ENCODE assay signal across 21 cellular contexts in the genomic region with DNA sequence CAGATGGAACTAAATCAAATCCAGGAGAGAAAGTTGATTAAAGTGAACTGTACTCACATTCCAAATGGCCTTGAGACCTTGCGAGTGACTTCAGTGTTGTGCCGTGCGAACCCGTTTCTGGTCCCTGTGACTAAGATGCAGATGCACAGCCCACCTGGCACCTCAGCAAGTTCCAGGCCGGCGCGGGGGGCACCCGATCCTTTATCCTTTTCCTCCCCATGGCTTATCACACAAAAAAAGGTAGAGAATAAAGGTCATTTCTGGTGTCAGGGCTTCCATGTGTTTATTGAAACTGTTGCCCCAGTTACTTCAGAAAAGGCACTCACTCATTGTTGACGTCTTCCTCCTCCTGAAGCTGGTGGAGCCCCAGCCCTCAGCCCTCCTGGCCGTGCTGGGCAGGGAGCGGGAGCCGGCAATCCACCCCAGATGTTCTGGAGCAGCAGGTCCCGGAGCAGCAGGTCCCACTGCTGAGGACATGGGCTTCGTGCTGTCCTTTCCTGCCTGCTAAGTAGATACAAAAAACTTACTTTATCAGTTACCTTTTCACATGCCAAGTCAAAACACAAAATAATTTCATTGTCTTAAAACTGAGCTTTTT. TPM values are rescaled to one million over a fixed set of nuclear protein-coding genes. Genes with fewer than 3 reads are reported as not detected.
DNase-seq lines count a peak whose midpoint lies in the region; ATAC-seq, FAIRE-seq and TF ChIP-seq lines count a peak whose summit lies in the region.
"Had no signal": no experiment of that assay in that cellular context is flagged by ENCODE, and none has a peak within 500 bp of the region (broad histone marks: within the 10 kb centered on the region; RNA-seq: fewer than 3 reads in every experiment).

No MANE protein-coding gene starts in this region.

- peak overlapping the region in 6 of 10 donors; percentile 14 to 84 (median 64) for H3K27ac Mint-ChIP-seq in naive thymus-derived CD8-positive, alpha-beta T cell
- H3K27ac Mint-ChIP-seq in stimulated activated naive B cell treated with anti-CD40 and anti-IgM and Interleukin-4, amounts not matched to agents 10 μg/mL and 1 μg/mL and 100 μg/mL, for 72 hours = peak overlapping the region; percentile 20

- H3K79me2 ChIP-seq in mammary epithelial cell (ENCODE audit: insufficient read depth, low read length) = peaks cover 87% of the 10 kb centered on the region

- CTCF ChIA-PET in mammary epithelial cell (lab: Charles Lee; ENCODE audit: low non-redundant PET) = no interaction called here

- H3K9ac ChIP-seq in mammary epithelial cell (ENCODE audit: insufficient read depth, low read length) = no peak overlapping the region
- H3K9ac ChIP-seq in endocrine pancreas (ENCODE audit: control insufficient read depth, insufficient read depth, low read length) = peak overlapping the region; percentile 4

- H3K4me3 ChIP-seq in mammary epithelial cell (replicated peaks in 1 of 3; ENCODE audit: insufficient read depth in 1 of 3, low read depth in 2 of 3, low read length in 3 of 3) = no peak overlapping the region
- H3K4me3 ChIP-seq in breast epithelium = no peak overlapping the region
- H3K4me3 ChIP-seq in endocrine pancreas (ENCODE audit: control insufficient read depth, insufficient read depth, low read length) = no peak overlapping the region

- no peaks in the 10 kb centered on the region for H4K20me1 ChIP-seq in mammary epithelial cell (ENCODE audit: insufficient read depth, low read length)

- H3K4me1 Mint-ChIP-seq in naive thymus-derived CD8-positive, alpha-beta T cell = peaks cover 0 to 16% (median 6%) of the 10 kb centered on the region in 4 donors
- H3K4me1 Mint-ChIP-seq in stimulated activated naive B cell treated with anti-CD40 and anti-IgM and Interleukin-4, amounts not matched to agents 10 μg/mL and 1 μg/mL and 100 μg/mL, for 72 hours = peaks cover 0 to 4% of the 10 kb centered on the region in 2 donors

- peaks cover 0 to 5% (median 0%) of the 10 kb centered on the region in 9 donors for H3K9me3 Mint-ChIP-seq in naive thymus-derived CD8-positive, alpha-beta T cell
- H3K9me3 Mint-ChIP-seq in stimulated activated naive B cell treated with anti-CD40 and anti-IgM and Interleukin-4, amounts not matched to agents 10 μg/mL and 1 μg/mL and 100 μg/mL, for 72 hours = peaks cover 3 to 7% of the 10 kb centered on the region in 2 donors
- H3K9me3 Mint-ChIP-seq: CD8-positive, alpha-beta T cell had no signal

- no peak for TF ChIP-seq CTCF in mammary epithelial cell (conservative IDR thresholded peaks at IDR 0.05 in 1 of 2, IDR thresholded peaks at IDR 0.05 in 1 of 2; ENCODE audit: extremely low read depth in 1 of 2, insufficient read depth in 1 of 2, low read depth in 1 of 2, low read length in 2 of 2)
- no peak for TF ChIP-seq CTCF in breast epithelium (IDR thresholded peaks at IDR 0.05)

- in situ Hi-C loops in mammary epithelial cell (cut with MboI; ENCODE audit: low sequenced_read_pairs in 2 of 2) = no loop called here

- 84% methylated on average over 10 of the region's 14 CpGs for WGBS in mammary epithelial cell (ENCODE audit: low coverage, missing lambda C conversion rate)

- H3K4me2 ChIP-seq in mammary epithelial cell (ENCODE audit: insufficient read depth, low read depth, low read length) = peak overlapping the region; percentile 62

- no peak for TF ChIP-seq POLR2A in breast epithelium (IDR thresholded peaks at IDR 0.05)
- TF ChIP-seq POLR2A in H54 (IDR thresholded peaks at IDR 0.05; ENCODE audit: low read depth, low read length) = no peak

- FAIRE-seq in H54 (lab: Jason Lieb, UNC) = no peak

- H3K4me1 ChIP-seq in mammary epithelial cell (ENCODE audit: insufficient read depth, low read length) = peaks cover 10% of the 10 kb centered on the region
- H3K4me1 ChIP-seq in breast epithelium = no peaks in the 10 kb centered on the region
- H3K4me1 ChIP-seq in endocrine pancreas (ENCODE audit: control insufficient read depth, insufficient read depth, low read length) = no peaks in the 10 kb centered on the region
- H3K4me1 ChIP-seq: BE2C had no signal

- dilution Hi-C loops in mammary epithelial cell (cut with HindIII; ENCODE audit: low sequenced_read_pairs) = loop anchor here (5.0 kb wide), 1 partner anchor 65 kb away; no protein-coding TSS in a partner anchor

- H3K36me3 Mint-ChIP-seq in naive thymus-derived CD8-positive, alpha-beta T cell = peaks cover 10 to 41% (median 15%) of the 10 kb centered on the region in 3 donors
- H3K36me3 Mint-ChIP-seq in stimulated activated naive B cell treated with anti-CD40 and anti-IgM and Interleukin-4, amounts not matched to agents 10 μg/mL and 1 μg/mL and 100 μg/mL, for 72 hours = peaks cover 23 to 39% of the 10 kb centered on the region in 2 donors

- DNase-seq in mammary epithelial cell = no peak
- DNase-seq in breast epithelium (ENCODE audit: low spot score in 2 of 2) = no peak
- DNase-seq in naive thymus-derived CD8-positive, alpha-beta T cell = no peak
- no peak for DNase-seq in stimulated activated naive B cell treated with anti-CD40 and anti-IgM and Interleukin-4, amounts not matched to agents 10 μg/mL and 1 μg/mL and 100 μg/mL, for 72 hours
- no peak for DNase-seq in NCI-H345 (lab: John Stamatoyannopoulos, UW)
- no peak for DNase-seq in H54 (ENCODE audit: insufficient read length, low spot score)
- DNase-seq in NCI-H1417 (lab: John Stamatoyannopoulos, UW) = no peak
- DNase-seq: 8988T; BE2C; CD8-positive, alpha-beta T cell; Kasumi-1; MM.1S; NCI-H1092 treated with DMSO at 0.1 percent for 48 hours; NCI-H1930; NCI-H2171; NCI-H748 treated with DMSO at 0.1 percent for 48 hours; OCI-M1; RPMI8226 had no signal

- H3K27me3 ChIP-seq in mammary epithelial cell (ENCODE audit: insufficient read depth, low read length) = no peaks in the 10 kb centered on the region
- no peaks in the 10 kb centered on the region for H3K27me3 ChIP-seq in breast epithelium
- no peaks in the 10 kb centered on the region for H3K27me3 ChIP-seq in endocrine pancreas (ENCODE audit: control insufficient read depth, insufficient read depth, low read length)
- H3K27me3 ChIP-seq: BE2C had no signal

- H2AFZ ChIP-seq in mammary epithelial cell (ENCODE audit: low read depth, low read length) = no peak overlapping the region

- H3K36me3 ChIP-seq in mammary epithelial cell (ENCODE audit: insufficient read depth, low read length) (peaks cover 2% of the 10 kb centered on the region), breast epithelium (no peaks in the 10 kb centered on the region), endocrine pancreas (ENCODE audit: control insufficient read depth, insufficient read depth, low read length) (no peaks in the 10 kb centered on the region)

- H3K27ac ChIP-seq in mammary epithelial cell (ENCODE audit: insufficient read depth, low read depth, low read length) (no peak overlapping the region), breast epithelium (no peak overlapping the region)

- POLR2A ChIA-PET in naive thymus-derived CD8-positive, alpha-beta T cell (lab: Charles Lee) = no interaction called here

- H3K4me3 Mint-ChIP-seq in naive thymus-derived CD8-positive, alpha-beta T cell = no peak overlapping the region
- no peak overlapping the region for H3K4me3 Mint-ChIP-seq in stimulated activated naive B cell treated with anti-CD40 and anti-IgM and Interleukin-4, amounts not matched to agents 10 μg/mL and 1 μg/mL and 100 μg/mL, for 72 hours
- H3K4me3 Mint-ChIP-seq: CD8-positive, alpha-beta T cell; IgD-negative memory B cell had no signal

- intact Hi-C loops in mammary epithelial cell (cut with micrococcal nuclease) (no loop called here), breast epithelium (cut with DNase I; ENCODE audit: low total_unique reads) (no loop called here)

- no peak for ATAC-seq in naive thymus-derived CD8-positive, alpha-beta T cell
- ATAC-seq in stimulated activated naive B cell treated with anti-CD40 and anti-IgM and Interleukin-4, amounts not matched to agents 10 μg/mL and 1 μg/mL and 100 μg/mL, for 72 hours (replicated peaks) = no peak
- ATAC-seq: CD8-positive, alpha-beta T cell; HCT116 had no signal

- H3K9me3 ChIP-seq in mammary epithelial cell (replicated peaks; ENCODE audit: insufficient read depth, low read length) (no peaks in the 10 kb centered on the region), breast epithelium (no peaks in the 10 kb centered on the region), endocrine pancreas (ENCODE audit: control insufficient read depth, low read length) (no peaks in the 10 kb centered on the region)
- H3K9me3 ChIP-seq: BE2C had no signal

- no peaks in the 10 kb centered on the region for H3K27me3 Mint-ChIP-seq in naive thymus-derived CD8-positive, alpha-beta T cell
- H3K27me3 Mint-ChIP-seq in stimulated activated naive B cell treated with anti-CD40 and anti-IgM and Interleukin-4, amounts not matched to agents 10 μg/mL and 1 μg/mL and 100 μg/mL, for 72 hours = no peaks in the 10 kb centered on the region
- H3K27me3 Mint-ChIP-seq: IgD-negative memory B cell had no signal

- no TSS peak for BruUV-seq in mammary epithelial cell (replicated peaks; lab: Mats Ljungman, UMichigan)

RNA-seq across cellular contexts. Expression of gene PCNT, which starts 53.0 kb away (rescaled TPM):
- total RNA-seq in mammary epithelial cell (10 to 100 TPM; 15.0 to 40.3 TPM), breast epithelium (10 to 100 TPM; 25.2 to 31.0 (median 28.5) TPM)
- polyA plus RNA-seq in mammary epithelial cell = 11.1 TPM
- 34.3 TPM for polyA minus RNA-seq in mammary epithelial cell
- 10 to 100 TPM; 80.0 to 86.2 TPM for total RNA-seq in naive thymus-derived CD8-positive, alpha-beta T cell
- 10 to 100 TPM; 17.2 to 37.4 (median 19.9) TPM for polyA plus RNA-seq in naive thymus-derived CD8-positive, alpha-beta T cell

RNA-seq across cellular contexts. Expression of gene C21orf58, which starts 53.3 kb away (rescaled TPM):
- 10 to 100 TPM in 1 of 2 donors, 1 to 10 TPM in 1; 1.8 to 13.8 TPM for total RNA-seq in mammary epithelial cell
- polyA plus RNA-seq in mammary epithelial cell = 5.7 TPM
- polyA minus RNA-seq in mammary epithelial cell = 4.7 TPM
- 1 to 10 TPM in 2 of 3 donors, under 1 TPM in 1; 0.96 to 2.9 (median 2.6) TPM for total RNA-seq in breast epithelium
- 1 to 10 TPM; 6.4 to 7.3 TPM for total RNA-seq in naive thymus-derived CD8-positive, alpha-beta T cell
- polyA plus RNA-seq in naive thymus-derived CD8-positive, alpha-beta T cell = 1 to 10 TPM in 1 of 3 donors, under 1 TPM in 2; 0.44 to 1.2 (median 0.51) TPM
